9 cellular contexts compared by ENCODE assay signal in the genomic region with DNA sequence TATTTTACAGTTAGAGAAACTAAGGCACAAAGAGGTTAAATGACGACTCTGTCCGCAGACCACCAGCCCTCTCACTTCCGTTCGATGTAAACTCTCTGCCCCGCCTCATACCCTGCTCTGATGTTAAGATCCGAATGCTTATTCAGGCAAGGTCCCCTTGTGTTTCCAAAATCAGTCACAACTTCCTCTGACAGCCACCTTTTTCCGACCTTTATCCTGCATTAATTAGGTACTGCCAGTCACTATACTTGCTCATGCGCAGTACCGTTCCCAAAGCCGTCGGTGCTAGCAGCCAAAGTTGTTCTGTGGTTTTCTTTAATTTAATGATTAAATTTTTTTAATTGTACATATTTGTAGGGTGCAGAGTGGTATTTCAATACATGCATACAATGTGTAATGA. TPM values are rescaled to one million over a fixed set of nuclear protein-coding genes. Genes with fewer than 3 reads are reported as not detected.
DNase-seq lines count a peak whose midpoint lies in the region; ATAC-seq, FAIRE-seq and TF ChIP-seq lines count a peak whose summit lies in the region.
"Not testable (repeated sequence)": the region's sequence is repeated elsewhere in the genome, so short reads cannot be mapped to it uniquely, and the experiment has no call there.
"Had no signal": no experiment of that assay in that cellular context is flagged by ENCODE, and none has a peak within 500 bp of the region (broad histone marks: within the 10 kb centered on the region; RNA-seq: fewer than 3 reads in every experiment).

No MANE protein-coding gene starts in this region.

- not testable (repeated sequence) for H3K27me3 ChIP-seq in Peyer's patch, vagina

- peak in 1 of 2 donors; percentile 9 for ATAC-seq in naive B cell (ENCODE audit: low read depth in 2 of 2)

- H3K27ac ChIP-seq in Peyer's patch (peak overlapping the region in 3 of 4 donors; percentile 73 to 82 (median 78)), vagina (peak overlapping the region; percentile 70)

- not testable (repeated sequence) for H3K27me3 Mint-ChIP-seq in brain, naive B cell

- FAIRE-seq in GM12891 (lab: Jason Lieb, UNC), result peak; percentile 88

- not testable (repeated sequence) for TF ChIP-seq POLR2A in GM12891 (IDR thresholded peaks at IDR 0.05; ENCODE audit: low read depth, low read length); Peyer's patch (IDR thresholded peaks at IDR 0.05); vagina (IDR thresholded peaks at IDR 0.05)

- TF ChIP-seq CTCF in Peyer's patch (IDR thresholded peaks at IDR 0.05); brain (conservative IDR thresholded peaks at IDR 0.05); fibroblast of villous mesenchyme (IDR thresholded peaks at IDR 0.05; ENCODE audit: insufficient read depth, low read depth, low read length); vagina (IDR thresholded peaks at IDR 0.05): not testable (repeated sequence)

- intact Hi-C loops in vagina (cut with DNase I), result loop anchor here (10.0 kb wide), 1 partner anchor 186 kb away; a partner anchor contains a TSS

- DNase-seq in GM12891 (ENCODE audit: insufficient read length, low spot score); Peyer's patch; fibroblast of villous mesenchyme (ENCODE audit: low read depth); naive B cell; vagina (ENCODE audit: extremely low spot score in 2 of 2): not testable (repeated sequence)
- peak; percentile 47 for DNase-seq in activated CD8-positive, alpha-beta memory T cell treated with anti-CD3 and anti-CD28 coated beads, Interleukin-2, amount 50 U/mL, for 48 hours
- DNase-seq in stimulated activated CD4-positive, alpha-beta T cell treated with anti-CD3 and anti-CD28 coated beads, Interleukin-1b, Interleukin-23, amount 100 ng/mL, for 48 hours, result peak; percentile 46

- H3K4me3 Mint-ChIP-seq in brain, result peak overlapping the region in 4 of 5 experiments; percentile 88 to 89 (median 88)
- peak overlapping the region; percentile 88 to 98 (median 96) for H3K4me3 Mint-ChIP-seq in naive B cell

- H3K27ac Mint-ChIP-seq in brain (peak overlapping the region in 1 of 5 experiments; percentile 98), naive B cell (peak overlapping the region in 4 of 6 donors; percentile 69 to 99 (median 90))

- H3K9me3 Mint-ChIP-seq in brain, naive B cell: not testable (repeated sequence)

- not testable (repeated sequence) for H3K36me3 ChIP-seq in Peyer's patch, vagina

- H3K36me3 Mint-ChIP-seq in brain, naive B cell: not testable (repeated sequence)

- H3K4me3 ChIP-seq in Peyer's patch (peak overlapping the region; percentile 37 to 66 (median 48)), fibroblast of villous mesenchyme (ENCODE audit: low read depth, low read length) (peak overlapping the region; percentile 68), vagina (peak overlapping the region in 1 of 2 donors; percentile 43)

- not testable (repeated sequence) for H3K4me1 ChIP-seq in Peyer's patch, vagina

- not testable (repeated sequence) for H3K4me1 Mint-ChIP-seq in brain
- peaks cover 2 to 12% (median 11%) of the 10 kb centered on the region in 3 donors for H3K4me1 Mint-ChIP-seq in naive B cell

- H3K9me3 ChIP-seq in Peyer's patch, vagina: not testable (repeated sequence)

RNA-seq across cellular contexts. Expression of a gene that starts 13.7 kb away (rescaled TPM):
- polyA plus RNA-seq in GM12891 (2012; ENCODE audit: low read depth, missing spikeins), result 0.45 TPM
- total RNA-seq in Peyer's patch, result not detected
- polyA plus RNA-seq in brain (ENCODE audit: insufficient read depth, low read depth, low replicate concordance), result not detected
- not detected in 2 replicates for total RNA-seq in fibroblast of villous mesenchyme
- polyA plus RNA-seq in naive B cell (ENCODE audit: low read depth in 6 of 6), result under 1 TPM in 1 of 6 donors, not detected in 5; 0.87 TPM
- not detected for total RNA-seq in vagina
- total RNA-seq: subcutaneous adipose tissue had no signal

RNA-seq across cellular contexts. Expression of a gene that starts 16.7 kb away (rescaled TPM):
- 2.8 TPM for polyA plus RNA-seq in GM12891 (2012; ENCODE audit: low read depth, missing spikeins)
- total RNA-seq in Peyer's patch (10 to 100 TPM in 1 of 4 donors, 1 to 10 TPM in 3; 2.5 to 10.7 (median 6.6) TPM), fibroblast of villous mesenchyme (3.2 and 4.3 TPM in 2 replicates), vagina (4.2 TPM)
- polyA plus RNA-seq in brain (ENCODE audit: insufficient read depth, low read depth, low replicate concordance) (1.7 TPM), naive B cell (ENCODE audit: low read depth in 6 of 6) (1 to 10 TPM in 5 of 6 donors, not detected in 1; 3.0 to 9.4 (median 6.1) TPM)

RNA-seq across cellular contexts. Expression of a gene that starts 51.0 kb away (rescaled TPM):
- polyA plus RNA-seq in GM12891 (2012; ENCODE audit: low read depth, missing spikeins), result 1.6 TPM
- total RNA-seq in Peyer's patch, result 10 to 100 TPM in 1 of 4 donors, 1 to 10 TPM in 3; 2.3 to 20.6 (median 7.1) TPM
- polyA plus RNA-seq in brain (ENCODE audit: insufficient read depth, low read depth, low replicate concordance), result 2.1 TPM
- 0.32 and 3.0 TPM in 2 replicates for total RNA-seq in fibroblast of villous mesenchyme
- 1 to 10 TPM in 5 of 6 donors, under 1 TPM in 1; 0.87 to 4.8 (median 2.9) TPM for polyA plus RNA-seq in naive B cell (ENCODE audit: low read depth in 6 of 6)
- total RNA-seq in vagina, result 4.7 TPM
